In the genomic region with DNA sequence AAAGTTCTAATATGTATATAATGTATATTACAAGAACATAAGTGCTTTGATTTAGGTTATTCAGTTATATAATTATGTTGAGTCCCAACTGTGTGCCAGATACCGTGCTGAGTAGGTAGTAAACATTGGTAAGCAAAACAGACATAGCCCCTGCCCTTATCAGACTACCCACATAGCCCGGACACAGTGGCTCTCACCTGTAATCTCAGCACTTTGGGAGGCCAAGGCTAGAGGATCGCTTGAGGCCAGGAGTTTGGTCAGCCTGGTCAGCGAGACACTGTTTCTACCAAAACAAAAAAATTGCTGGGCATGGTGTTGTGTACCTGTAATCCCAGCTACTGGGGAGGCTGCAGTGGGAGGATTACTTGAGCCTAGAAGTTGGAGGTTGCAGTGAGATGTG, we compare ENCODE assay signal across 1 cellular context.
TF ChIP-seq lines count a peak whose summit lies in the region.

No MANE protein-coding gene starts in this region.

TF ChIP-seq in GM12878, 131 proteins besides CTCF, POLR2A, EP300 and RAD21:
- TF ChIP-seq HDAC6 (IDR thresholded peaks at IDR 0.05; ENCODE audit: unreplicated experiment), result no peak
- TF ChIP-seq SMAD5 (IDR thresholded peaks at IDR 0.05; ENCODE audit: low read depth), result no peak
- no peak for TF ChIP-seq HSF1 (IDR thresholded peaks at IDR 0.05; ENCODE audit: low read depth, low read length)
- TF ChIP-seq FOXM1 (IDR thresholded peaks at IDR 0.05; ENCODE audit: low read depth, low read length), result no peak
- no peak for TF ChIP-seq NBN (IDR thresholded peaks at IDR 0.05)
- TF ChIP-seq CHD1 (IDR thresholded peaks at IDR 0.05; ENCODE audit: low read depth, low read length), result no peak
- no peak for TF ChIP-seq MXI1 (IDR thresholded peaks at IDR 0.05; ENCODE audit: low read depth, low read length)
- no peak for TF ChIP-seq SIX5 (IDR thresholded peaks at IDR 0.05; ENCODE audit: low read depth, low read length, severe bottlenecking)
- TF ChIP-seq JUNB (IDR thresholded peaks at IDR 0.05), result no peak
- TF ChIP-seq YY1 (IDR thresholded peaks at IDR 0.05; ENCODE audit: low read depth, low read length), result no peak
- no peak for TF ChIP-seq SP1 (IDR thresholded peaks at IDR 0.05; ENCODE audit: low read depth, low read length)
- TF ChIP-seq WRNIP1 (IDR thresholded peaks at IDR 0.05; ENCODE audit: borderline replicate concordance, low read depth, low read length), result no peak
- TF ChIP-seq, protein P1, sequence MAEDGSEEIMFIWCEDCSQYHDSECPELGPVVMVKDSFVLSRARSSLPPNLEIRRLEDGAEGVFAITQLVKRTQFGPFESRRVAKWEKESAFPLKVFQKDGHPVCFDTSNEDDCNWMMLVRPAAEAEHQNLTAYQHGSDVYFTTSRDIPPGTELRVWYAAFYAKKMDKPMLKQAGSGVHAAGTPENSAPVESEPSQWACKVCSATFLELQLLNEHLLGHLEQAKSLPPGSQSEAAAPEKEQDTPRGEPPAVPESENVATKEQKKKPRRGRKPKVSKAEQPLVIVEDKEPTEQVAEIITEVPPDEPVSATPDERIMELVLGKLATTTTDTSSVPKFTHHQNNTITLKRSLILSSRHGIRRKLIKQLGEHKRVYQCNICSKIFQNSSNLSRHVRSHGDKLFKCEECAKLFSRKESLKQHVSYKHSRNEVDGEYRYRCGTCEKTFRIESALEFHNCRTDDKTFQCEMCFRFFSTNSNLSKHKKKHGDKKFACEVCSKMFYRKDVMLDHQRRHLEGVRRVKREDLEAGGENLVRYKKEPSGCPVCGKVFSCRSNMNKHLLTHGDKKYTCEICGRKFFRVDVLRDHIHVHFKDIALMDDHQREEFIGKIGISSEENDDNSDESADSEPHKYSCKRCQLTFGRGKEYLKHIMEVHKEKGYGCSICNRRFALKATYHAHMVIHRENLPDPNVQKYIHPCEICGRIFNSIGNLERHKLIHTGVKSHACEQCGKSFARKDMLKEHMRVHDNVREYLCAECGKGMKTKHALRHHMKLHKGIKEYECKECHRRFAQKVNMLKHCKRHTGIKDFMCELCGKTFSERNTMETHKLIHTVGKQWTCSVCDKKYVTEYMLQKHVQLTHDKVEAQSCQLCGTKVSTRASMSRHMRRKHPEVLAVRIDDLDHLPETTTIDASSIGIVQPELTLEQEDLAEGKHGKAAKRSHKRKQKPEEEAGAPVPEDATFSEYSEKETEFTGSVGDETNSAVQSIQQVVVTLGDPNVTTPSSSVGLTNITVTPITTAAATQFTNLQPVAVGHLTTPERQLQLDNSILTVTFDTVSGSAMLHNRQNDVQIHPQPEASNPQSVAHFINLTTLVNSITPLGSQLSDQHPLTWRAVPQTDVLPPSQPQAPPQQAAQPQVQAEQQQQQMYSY (CRISPR knock-in tag; IDR thresholded peaks at IDR 0.05), result no peak
- TF ChIP-seq STAT3 (IDR thresholded peaks at IDR 0.05; ENCODE audit: low read depth, low read length), result no peak
- no peak for TF ChIP-seq NFIC (IDR thresholded peaks at IDR 0.05; ENCODE audit: low read depth, low read length)
- no peak for TF ChIP-seq KDM1A (IDR thresholded peaks at IDR 0.05; ENCODE audit: borderline replicate concordance)
